ENCODE assay signal across 8 cellular contexts in genomic region chr9:8858250-8859161, GRCh38.
DNase-seq lines count a peak whose midpoint lies in the region; ATAC-seq and TF ChIP-seq lines count a peak whose summit lies in the region.

No MANE protein-coding gene starts in this region.

- CTCF ChIA-PET in activated naive CD4-positive, alpha-beta T cell treated with anti-CD3 and anti-CD28 coated beads, Interleukin-2, amount 10 ng/mL, durations not matched to agents 7 days and 5 days (lab: Charles Lee): no interaction called here

- TF ChIP-seq CTCF in vagina (IDR thresholded peaks at IDR 0.05): no peak

- DNase-seq in activated naive CD4-positive, alpha-beta T cell treated with anti-CD3 and anti-CD28 coated beads, Interleukin-2, amount 10 ng/mL, durations not matched to agents 7 days and 5 days: no peak
- no peak for DNase-seq in activated naive CD4-positive, alpha-beta T cell treated with anti-CD3 and anti-CD28 coated beads, Interleukin-2, amount 50 U/mL, for 16 hours
- no peak for DNase-seq in effector memory CD8-positive, alpha-beta T cell
- no peak for DNase-seq in vagina (ENCODE audit: extremely low spot score in 2 of 2)

- H3K27ac Mint-ChIP-seq in activated naive CD4-positive, alpha-beta T cell treated with anti-CD3 and anti-CD28 coated beads, Interleukin-2, amount 10 ng/mL, durations not matched to agents 7 days and 5 days: no peak overlapping the region
- no peak overlapping the region for H3K27ac Mint-ChIP-seq in effector memory CD8-positive, alpha-beta T cell

- H3K27me3 ChIP-seq in muscle layer of duodenum (ENCODE audit: low read depth, low read length): peaks cover 30% of the 10 kb centered on the region
- H3K27me3 ChIP-seq in vagina: no peaks in the 10 kb centered on the region

- H3K4me3 ChIP-seq in muscle layer of duodenum (ENCODE audit: low read depth in 1 of 2, low read length in 2 of 2) (peak overlapping the region; percentile 45 to 71), vagina (peak overlapping the region; percentile 59 to 66)

- H3K9me3 Mint-ChIP-seq in activated naive CD4-positive, alpha-beta T cell treated with anti-CD3 and anti-CD28 coated beads, Interleukin-2, amount 10 ng/mL, durations not matched to agents 7 days and 5 days: no peaks in the 10 kb centered on the region
- no peaks in the 10 kb centered on the region for H3K9me3 Mint-ChIP-seq in effector memory CD8-positive, alpha-beta T cell

- intact Hi-C loops in vagina (cut with DNase I): no loop called here

- H3K9me3 ChIP-seq in muscle layer of duodenum (ENCODE audit: control insufficient read depth in 1 of 2, low read length in 2 of 2) (no peaks in the 10 kb centered on the region), vagina (no peaks in the 10 kb centered on the region)

- H3K36me3 ChIP-seq in muscle layer of duodenum (ENCODE audit: control insufficient read depth in 1 of 2, insufficient read depth in 2 of 2, low read length in 2 of 2): no peaks in the 10 kb centered on the region
- no peaks in the 10 kb centered on the region for H3K36me3 ChIP-seq in vagina

- H3K27me3 Mint-ChIP-seq in activated naive CD4-positive, alpha-beta T cell treated with anti-CD3 and anti-CD28 coated beads, Interleukin-2, amount 10 ng/mL, durations not matched to agents 7 days and 5 days: peaks cover 42% of the 10 kb centered on the region
- peaks cover 23 to 54% of the 10 kb centered on the region in 2 donors for H3K27me3 Mint-ChIP-seq in effector memory CD8-positive, alpha-beta T cell

- no peaks in the 10 kb centered on the region for H3K36me3 Mint-ChIP-seq in activated naive CD4-positive, alpha-beta T cell treated with anti-CD3 and anti-CD28 coated beads, Interleukin-2, amount 10 ng/mL, durations not matched to agents 7 days and 5 days
- H3K36me3 Mint-ChIP-seq in effector memory CD8-positive, alpha-beta T cell (ENCODE audit: insufficient read depth): no peaks in the 10 kb centered on the region

- peak overlapping the region; percentile 59 for H3K4me3 Mint-ChIP-seq in activated naive CD4-positive, alpha-beta T cell treated with anti-CD3 and anti-CD28 coated beads, Interleukin-2, amount 10 ng/mL, durations not matched to agents 7 days and 5 days
- H3K4me3 Mint-ChIP-seq in effector memory CD8-positive, alpha-beta T cell: peak overlapping the region; percentile 22 to 69

- no peak for ATAC-seq in effector memory CD8-positive, alpha-beta T cell (replicated peaks)
- ATAC-seq in GM19455 (IDR thresholded peaks at IDR 0.05; ENCODE audit: unreplicated experiment) (no peak), GM19463 (IDR thresholded peaks at IDR 0.05; ENCODE audit: unreplicated experiment) (no peak), GM19324 (IDR thresholded peaks at IDR 0.05; ENCODE audit: low FRiP score, unreplicated experiment) (no peak)

- H3K27ac ChIP-seq in muscle layer of duodenum (ENCODE audit: low read length) (no peak overlapping the region), vagina (peak overlapping the region; percentile 50)

- TF ChIP-seq POLR2A in vagina (IDR thresholded peaks at IDR 0.05): no peak

- H3K4me1 ChIP-seq in muscle layer of duodenum (ENCODE audit: control insufficient read depth in 1 of 2, insufficient read depth in 2 of 2, low read length in 2 of 2) (peaks cover 0 to 14% of the 10 kb centered on the region in 2 donors), vagina (peaks cover 12% of the 10 kb centered on the region)

- peaks cover 8% of the 10 kb centered on the region for H3K4me1 Mint-ChIP-seq in activated naive CD4-positive, alpha-beta T cell treated with anti-CD3 and anti-CD28 coated beads, Interleukin-2, amount 10 ng/mL, durations not matched to agents 7 days and 5 days
- peaks cover 2 to 6% of the 10 kb centered on the region in 2 donors for H3K4me1 Mint-ChIP-seq in effector memory CD8-positive, alpha-beta T cell (ENCODE audit: low read depth in 2 of 2)
